ENCODE assay signal across 25 cellular contexts in the genomic region with DNA sequence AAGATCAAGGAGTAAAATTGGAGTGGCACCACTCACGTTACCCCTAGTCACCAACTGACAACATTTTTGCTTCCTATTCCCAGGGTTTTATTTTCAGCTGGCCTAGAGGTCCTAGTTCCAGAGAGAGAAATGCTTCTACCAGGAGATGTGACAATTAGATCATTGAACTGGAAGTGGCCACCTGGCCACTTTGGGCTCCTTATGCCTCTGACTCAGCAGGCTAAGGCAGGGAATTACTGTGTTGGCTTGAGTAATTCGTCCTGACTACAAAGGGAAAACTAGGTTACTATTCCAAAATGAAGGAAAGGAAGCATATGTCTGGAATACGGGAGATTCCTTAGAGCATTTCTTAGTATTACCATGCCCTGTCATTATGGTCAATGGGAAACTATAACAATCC.
DNase-seq lines count a peak whose midpoint lies in the region; ATAC-seq, FAIRE-seq and TF ChIP-seq lines count a peak whose summit lies in the region.
"Had no signal": no experiment of that assay in that cellular context is flagged by ENCODE, and none has a peak within 500 bp of the region (broad histone marks: within the 10 kb centered on the region; RNA-seq: fewer than 3 reads in every experiment).

No MANE protein-coding gene starts in this region.

- no peaks in the 10 kb centered on the region for H3K27me3 ChIP-seq in bronchial epithelial cell (ENCODE audit: control insufficient read depth, insufficient read depth, low read length)
- H3K27me3 ChIP-seq: BE2C; BLaER1 treated with 17β-estradiol and CSF1 and Interleukin-3, amounts not matched to agents 10 nM and 100 nM had no signal

- no peaks in the 10 kb centered on the region for H3K36me3 Mint-ChIP-seq in activated T-cell treated with anti-CD3 and anti-CD28 coated beads, Interleukin-2, amount 50 U/mL, for 4 hours (ENCODE audit: insufficient read depth)
- H3K36me3 Mint-ChIP-seq: CD4-positive, alpha-beta memory T cell had no signal

- FAIRE-seq in bronchial epithelial cell (lab: Jason Lieb, UNC) (peak; percentile 7), urothelium cell line (lab: Jason Lieb, UNC) (peak; percentile 67)
- FAIRE-seq: A549, GM12891, GM18507, H1 had no signal

- H3K36me3 ChIP-seq in bronchial epithelial cell (ENCODE audit: control insufficient read depth, insufficient read depth, low read length), result no peaks in the 10 kb centered on the region
- H3K36me3 ChIP-seq: BE2C; BLaER1 treated with 17β-estradiol and CSF1 and Interleukin-3, amounts not matched to agents 10 nM and 100 nM had no signal

- no peak for TF ChIP-seq CTCF in bronchial epithelial cell (IDR thresholded peaks at IDR 0.05; ENCODE audit: insufficient read depth, low read length, severe bottlenecking)

- no peaks in the 10 kb centered on the region for H3K27me3 Mint-ChIP-seq in activated T-cell treated with anti-CD3 and anti-CD28 coated beads, Interleukin-2, amount 50 U/mL, for 4 hours (ENCODE audit: low read depth)
- H3K27me3 Mint-ChIP-seq: CD4-positive, alpha-beta memory T cell had no signal

- no peak overlapping the region for H3K4me3 Mint-ChIP-seq in activated T-cell treated with anti-CD3 and anti-CD28 coated beads, Interleukin-2, amount 50 U/mL, for 4 hours
- H3K4me3 Mint-ChIP-seq: CD4-positive, alpha-beta memory T cell had no signal

- peak; percentile 2 for DNase-seq in NCI-H82 (lab: John Stamatoyannopoulos, UW)
- DNase-seq in NCI-H82 treated with DMSO at 0.1 percent for 48 hours (lab: John Stamatoyannopoulos, UW; ENCODE audit: unreplicated experiment), result no peak
- DNase-seq in bronchial epithelial cell (ENCODE audit: low read depth), result no peak
- DNase-seq in cerebellum (ENCODE audit: low spot score), result peak; percentile 66
- DNase-seq in urothelium cell line (ENCODE audit: low spot score), result peak; percentile 5
- no peak for DNase-seq in stimulated activated CD4-positive, alpha-beta T cell treated with anti-CD3 and anti-CD28 coated beads, Interleukin-15, amount 100 ng/mL, for 24 hours
- DNase-seq in activated T-cell treated with anti-CD3 and anti-CD28 coated beads, Interleukin-2, amount 50 U/mL, for 4 hours, result no peak
- DNase-seq: 8988T; ACHN; AML-193; BE2C; Calu3; CD4-positive, alpha-beta memory T cell; COR-L47; DMS79; EL; GF-D8; GM23248; H7; HCEC 1CT had no signal

- no peaks in the 10 kb centered on the region for H3K4me1 Mint-ChIP-seq in activated T-cell treated with anti-CD3 and anti-CD28 coated beads, Interleukin-2, amount 50 U/mL, for 4 hours (ENCODE audit: low read depth)
- H3K4me1 Mint-ChIP-seq: CD4-positive, alpha-beta memory T cell had no signal

- no peak for ATAC-seq in activated T-cell treated with anti-CD3 and anti-CD28 coated beads, Interleukin-2, amount 50 U/mL, for 4 hours
- ATAC-seq: A549 had no signal

- H3K4me3 ChIP-seq in bronchial epithelial cell (ENCODE audit: low read depth, low read length), result no peak overlapping the region
- H3K4me3 ChIP-seq: A549; BLaER1 treated with 17β-estradiol and CSF1 and Interleukin-3, amounts not matched to agents 10 nM and 100 nM; GM23248 had no signal

- peaks cover 4% of the 10 kb centered on the region for H3K9me3 Mint-ChIP-seq in activated T-cell treated with anti-CD3 and anti-CD28 coated beads, Interleukin-2, amount 50 U/mL, for 4 hours

Comparison
In these comparisons a context has a peak if more than half of its experiments do, and no peak if none do; other contexts are left out.
1. DNase-seq: peak in NCI-H82 (single experiment), cerebellum (single experiment) and urothelium cell line (single experiment); none in NCI-H82 treated with DMSO at 0.1 percent for 48 hours (single experiment), bronchial epithelial cell (single experiment), stimulated activated CD4-positive, alpha-beta T cell treated with anti-CD3 and anti-CD28 coated beads, Interleukin-15, amount 100 ng/mL, for 24 hours (single experiment) and activated T-cell treated with anti-CD3 and anti-CD28 coated beads, Interleukin-2, amount 50 U/mL, for 4 hours (single experiment).